Comparison of ENCODE assay signal across 9 cellular contexts in genomic region chr10:62079885-62080559, GRCh38.
DNase-seq lines count a peak whose midpoint lies in the region; ATAC-seq, FAIRE-seq and TF ChIP-seq lines count a peak whose summit lies in the region.
"Had no signal": no experiment of that assay in that cellular context is flagged by ENCODE, and none has a peak within 500 bp of the region (broad histone marks: within the 10 kb centered on the region; RNA-seq: fewer than 3 reads in every experiment).

No MANE protein-coding gene starts in this region.

- H3K9me3 ChIP-seq in small intestine (ENCODE audit: control insufficient read depth, low read depth), result no peaks in the 10 kb centered on the region

- H3K4me1 ChIP-seq in small intestine (ENCODE audit: control insufficient read depth in 2 of 2, insufficient read depth in 1 of 2, low read depth in 1 of 2, low read length in 1 of 2), result peaks cover 9 to 19% of the 10 kb centered on the region in 2 donors

- no peak overlapping the region for H3K4me3 ChIP-seq in small intestine (ENCODE audit: low read depth in 1 of 2, low read length in 2 of 2)

- DNase-seq in germinal center (ENCODE audit: low spot score) (peak; percentile 75), small intestine (no peak), NCI-H1694 (lab: John Stamatoyannopoulos, UW) (no peak), GOT3 (lab: John Stamatoyannopoulos, UW) (no peak)
- no peak for DNase-seq in stimulated activated CD4-positive, alpha-beta T cell treated with anti-CD3 and anti-CD28 coated beads, Interleukin-15, amount 100 ng/mL, for 24 hours

- ATAC-seq in GM18505 (IDR thresholded peaks at IDR 0.05; ENCODE audit: unreplicated experiment), result peak; percentile 72
- peak; percentile 69 for ATAC-seq in GM19467 (IDR thresholded peaks at IDR 0.05; ENCODE audit: unreplicated experiment)
- peak; percentile 79 for ATAC-seq in HG03354 (IDR thresholded peaks at IDR 0.05; ENCODE audit: poor library complexity, severe bottlenecking, unreplicated experiment)

- H3K27me3 ChIP-seq in small intestine (ENCODE audit: control insufficient read depth in 2 of 2, insufficient read depth in 2 of 2, low read length in 2 of 2), result no peaks in the 10 kb centered on the region

- WGBS in small intestine, 3 donors, result 90 to 96% (median 91%) methylated on average over 8 of the region's 8 CpGs

- no peak for FAIRE-seq in small intestine (lab: Jason Lieb, UNC)

- H3K36me3 ChIP-seq in small intestine (ENCODE audit: control insufficient read depth in 2 of 2, insufficient read depth in 2 of 2, low read length in 2 of 2), result peaks cover 3 to 5% of the 10 kb centered on the region in 2 donors

- peak; percentile 56 for TF ChIP-seq POLR2A in GM18505 (IDR thresholded peaks at IDR 0.05; ENCODE audit: borderline replicate concordance, extremely low read depth, insufficient read depth, insufficient read length)

- H3K27ac ChIP-seq in small intestine (ENCODE audit: low read depth in 1 of 2, low read length in 1 of 2), result peak overlapping the region in 1 of 2 donors; percentile 51
- H3K27ac ChIP-seq: epithelial cell of prostate had no signal
